Comparison of ENCODE assay signal across 1 cellular context in genomic region chr2:36408198-36408703, GRCh38.
TF ChIP-seq lines count a peak whose summit lies in the region.

No MANE protein-coding gene starts in this region.

TF ChIP-seq in GM23338, 12 proteins besides CTCF, POLR2A, EP300 and RAD21 (continued from another document):
- TF ChIP-seq, protein P1, sequence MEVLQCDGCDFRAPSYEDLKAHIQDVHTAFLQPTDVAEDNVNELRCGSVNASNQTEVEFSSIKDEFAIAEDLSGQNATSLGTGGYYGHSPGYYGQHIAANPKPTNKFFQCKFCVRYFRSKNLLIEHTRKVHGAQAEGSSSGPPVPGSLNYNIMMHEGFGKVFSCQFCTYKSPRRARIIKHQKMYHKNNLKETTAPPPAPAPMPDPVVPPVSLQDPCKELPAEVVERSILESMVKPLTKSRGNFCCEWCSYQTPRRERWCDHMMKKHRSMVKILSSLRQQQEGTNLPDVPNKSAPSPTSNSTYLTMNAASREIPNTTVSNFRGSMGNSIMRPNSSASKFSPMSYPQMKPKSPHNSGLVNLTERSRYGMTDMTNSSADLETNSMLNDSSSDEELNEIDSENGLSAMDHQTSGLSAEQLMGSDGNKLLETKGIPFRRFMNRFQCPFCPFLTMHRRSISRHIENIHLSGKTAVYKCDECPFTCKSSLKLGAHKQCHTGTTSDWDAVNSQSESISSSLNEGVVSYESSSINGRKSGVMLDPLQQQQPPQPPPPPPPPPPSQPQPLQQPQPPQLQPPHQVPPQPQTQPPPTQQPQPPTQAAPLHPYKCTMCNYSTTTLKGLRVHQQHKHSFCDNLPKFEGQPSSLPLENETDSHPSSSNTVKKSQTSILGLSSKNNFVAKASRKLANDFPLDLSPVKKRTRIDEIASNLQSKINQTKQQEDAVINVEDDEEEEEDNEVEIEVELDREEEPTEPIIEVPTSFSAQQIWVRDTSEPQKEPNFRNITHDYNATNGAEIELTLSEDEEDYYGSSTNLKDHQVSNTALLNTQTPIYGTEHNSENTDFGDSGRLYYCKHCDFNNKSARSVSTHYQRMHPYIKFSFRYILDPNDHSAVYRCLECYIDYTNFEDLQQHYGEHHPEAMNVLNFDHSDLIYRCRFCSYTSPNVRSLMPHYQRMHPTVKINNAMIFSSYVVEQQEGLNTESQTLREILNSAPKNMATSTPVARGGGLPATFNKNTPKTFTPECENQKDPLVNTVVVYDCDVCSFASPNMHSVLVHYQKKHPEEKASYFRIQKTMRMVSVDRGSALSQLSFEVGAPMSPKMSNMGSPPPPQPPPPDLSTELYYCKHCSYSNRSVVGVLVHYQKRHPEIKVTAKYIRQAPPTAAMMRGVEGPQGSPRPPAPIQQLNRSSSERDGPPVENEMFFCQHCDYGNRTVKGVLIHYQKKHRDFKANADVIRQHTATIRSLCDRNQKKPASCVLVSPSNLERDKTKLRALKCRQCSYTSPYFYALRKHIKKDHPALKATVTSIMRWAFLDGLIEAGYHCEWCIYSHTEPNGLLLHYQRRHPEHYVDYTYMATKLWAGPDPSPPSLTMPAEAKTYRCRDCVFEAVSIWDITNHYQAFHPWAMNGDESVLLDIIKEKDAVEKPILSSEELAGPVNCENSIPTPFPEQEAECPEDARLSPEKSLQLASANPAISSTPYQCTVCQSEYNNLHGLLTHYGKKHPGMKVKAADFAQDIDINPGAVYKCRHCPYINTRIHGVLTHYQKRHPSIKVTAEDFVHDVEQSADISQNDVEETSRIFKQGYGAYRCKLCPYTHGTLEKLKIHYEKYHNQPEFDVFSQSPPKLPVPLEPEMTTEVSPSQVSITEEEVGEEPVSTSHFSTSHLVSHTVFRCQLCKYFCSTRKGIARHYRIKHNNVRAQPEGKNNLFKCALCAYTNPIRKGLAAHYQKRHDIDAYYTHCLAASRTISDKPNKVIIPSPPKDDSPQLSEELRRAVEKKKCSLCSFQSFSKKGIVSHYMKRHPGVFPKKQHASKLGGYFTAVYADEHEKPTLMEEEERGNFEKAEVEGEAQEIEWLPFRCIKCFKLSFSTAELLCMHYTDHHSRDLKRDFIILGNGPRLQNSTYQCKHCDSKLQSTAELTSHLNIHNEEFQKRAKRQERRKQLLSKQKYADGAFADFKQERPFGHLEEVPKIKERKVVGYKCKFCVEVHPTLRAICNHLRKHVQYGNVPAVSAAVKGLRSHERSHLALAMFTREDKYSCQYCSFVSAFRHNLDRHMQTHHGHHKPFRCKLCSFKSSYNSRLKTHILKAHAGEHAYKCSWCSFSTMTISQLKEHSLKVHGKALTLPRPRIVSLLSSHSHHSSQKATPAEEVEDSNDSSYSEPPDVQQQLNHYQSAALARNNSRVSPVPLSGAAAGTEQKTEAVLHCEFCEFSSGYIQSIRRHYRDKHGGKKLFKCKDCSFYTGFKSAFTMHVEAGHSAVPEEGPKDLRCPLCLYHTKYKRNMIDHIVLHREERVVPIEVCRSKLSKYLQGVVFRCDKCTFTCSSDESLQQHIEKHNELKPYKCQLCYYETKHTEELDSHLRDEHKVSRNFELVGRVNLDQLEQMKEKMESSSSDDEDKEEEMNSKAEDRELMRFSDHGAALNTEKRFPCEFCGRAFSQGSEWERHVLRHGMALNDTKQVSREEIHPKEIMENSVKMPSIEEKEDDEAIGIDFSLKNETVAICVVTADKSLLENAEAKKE (CRISPR knock-in tag; IDR thresholded peaks at IDR 0.05) = 0 out of 2 replicates have a peak, but pooled peaks have one; percentile 15
